Comparison of ENCODE assay signal across 17 cellular contexts in the genomic region with DNA sequence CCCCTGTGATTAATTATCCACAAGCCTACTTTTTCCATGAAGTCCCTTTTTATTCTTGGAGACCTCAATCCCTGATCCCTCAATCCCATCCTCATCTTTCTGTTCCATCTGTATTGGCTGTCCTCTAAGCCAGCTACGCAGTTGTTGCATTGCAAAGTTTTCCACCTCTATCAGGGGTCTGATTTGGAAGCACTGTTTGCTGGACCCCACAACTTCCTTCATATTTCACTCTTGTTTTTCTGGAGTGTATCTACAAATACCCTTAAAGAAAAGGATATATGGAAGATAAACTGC.
"Had no signal": no experiment of that assay in that cellular context is flagged by ENCODE, and none has a peak within 500 bp of the region (broad histone marks: within the 10 kb centered on the region; RNA-seq: fewer than 3 reads in every experiment).

No MANE protein-coding gene starts in this region.

- H3K36me3 Mint-ChIP-seq: naive thymus-derived CD8-positive, alpha-beta T cell had no signal

- H3K4me3 ChIP-seq: adrenal gland, left lung, prostate gland, SK-N-MC, upper lobe of left lung had no signal

- DNase-seq: activated CD4-positive, alpha-beta memory T cell treated with anti-CD3 and anti-CD28 coated beads, Interleukin-2, amount 10 ng/mL, durations not matched to agents 7 days and 5 days; activated CD4-positive, alpha-beta T cell treated with anti-CD3 and anti-CD28 coated beads for 36 hours; activated naive CD4-positive, alpha-beta T cell treated with anti-CD3 and anti-CD28 coated beads, Interleukin-2, amount 50 U/mL, for 16 hours; activated T-cell treated with anti-CD3 and anti-CD28 coated beads, Interleukin-2, amount 50 U/mL, for 24 hours; adrenal gland; central memory CD4-positive, alpha-beta T cell; cortex of kidney; effector CD8-positive, alpha-beta T cell; left lung; naive thymus-derived CD8-positive, alpha-beta T cell; stimulated activated CD4-positive, alpha-beta T cell treated with anti-CD3 and anti-CD28 coated beads, Interleukin-1b, Interleukin-23, amount 100 ng/mL, for 48 hours; stimulated activated naive CD8-positive, alpha-beta T cell treated with anti-CD3 and anti-CD28 coated beads, Interleukin-15, amount 100 ng/mL, for 72 hours; upper lobe of left lung; WERI-Rb-1 had no signal

- H3K27ac ChIP-seq: adrenal gland, prostate gland, SK-N-MC, upper lobe of left lung, WERI-Rb-1 had no signal

- H3K9me3 ChIP-seq: adrenal gland, left lung, prostate gland, upper lobe of left lung had no signal

- H3K9me3 Mint-ChIP-seq: activated CD4-positive, alpha-beta memory T cell treated with anti-CD3 and anti-CD28 coated beads, Interleukin-2, amount 10 ng/mL, durations not matched to agents 7 days and 5 days; stimulated activated naive CD8-positive, alpha-beta T cell treated with anti-CD3 and anti-CD28 coated beads, Interleukin-15, amount 100 ng/mL, for 72 hours had no signal

- H3K4me1 ChIP-seq: adrenal gland, prostate gland had no signal

- H3K27me3 ChIP-seq: adrenal gland, left lung, upper lobe of left lung had no signal

- ATAC-seq: activated CD4-positive, alpha-beta T cell treated with anti-CD3 and anti-CD28 coated beads for 36 hours; left lung; naive thymus-derived CD8-positive, alpha-beta T cell; sciatic nerve; stimulated activated naive CD8-positive, alpha-beta T cell treated with anti-CD3 and anti-CD28 coated beads, Interleukin-15, amount 100 ng/mL, for 72 hours had no signal

- H3K4me1 Mint-ChIP-seq: naive thymus-derived CD8-positive, alpha-beta T cell had no signal

- H3K36me3 ChIP-seq: adrenal gland, prostate gland, WERI-Rb-1 had no signal

- H3K27ac Mint-ChIP-seq: activated CD4-positive, alpha-beta memory T cell treated with anti-CD3 and anti-CD28 coated beads, Interleukin-2, amount 10 ng/mL, durations not matched to agents 7 days and 5 days; activated CD4-positive, alpha-beta T cell treated with anti-CD3 and anti-CD28 coated beads for 36 hours; activated T-cell treated with anti-CD3 and anti-CD28 coated beads, Interleukin-2, amount 50 U/mL, for 24 hours; naive thymus-derived CD8-positive, alpha-beta T cell; stimulated activated naive CD8-positive, alpha-beta T cell treated with anti-CD3 and anti-CD28 coated beads, Interleukin-15, amount 100 ng/mL, for 72 hours had no signal

- H3K4me3 Mint-ChIP-seq: activated CD4-positive, alpha-beta memory T cell treated with anti-CD3 and anti-CD28 coated beads, Interleukin-2, amount 10 ng/mL, durations not matched to agents 7 days and 5 days; activated CD4-positive, alpha-beta T cell treated with anti-CD3 and anti-CD28 coated beads for 36 hours; activated T-cell treated with anti-CD3 and anti-CD28 coated beads, Interleukin-2, amount 50 U/mL, for 24 hours; naive thymus-derived CD8-positive, alpha-beta T cell; stimulated activated naive CD8-positive, alpha-beta T cell treated with anti-CD3 and anti-CD28 coated beads, Interleukin-15, amount 100 ng/mL, for 72 hours had no signal
